ENCODE assay signal across 8 cellular contexts in genomic region chr3:128618398-128618726, GRCh38. TPM values are rescaled to one million over a fixed set of nuclear protein-coding genes. Genes with fewer than 3 reads are reported as not detected.
DNase-seq lines count a peak whose midpoint lies in the region; ATAC-seq and TF ChIP-seq lines count a peak whose summit lies in the region.

No MANE protein-coding gene starts in this region.

- 68 to 69% methylated on average over 5 of the region's 5 CpGs for WGBS in mesodermal cell (ENCODE audit: insufficient coverage in 2 of 2), 2 experiments

- H3K36me3 Mint-ChIP-seq in stimulated activated naive CD8-positive, alpha-beta T cell treated with anti-CD3 and anti-CD28 coated beads, Interleukin-15, Interleukin-2, amounts not matched to agents 100 ng/mL and 50 ng/mL, for 24 hours (ENCODE audit: low read depth), result peaks cover 50% of the 10 kb centered on the region
- peaks cover 41% of the 10 kb centered on the region for H3K36me3 Mint-ChIP-seq in brain

- peak overlapping the region; percentile 96 for H3K4me3 Mint-ChIP-seq in stimulated activated naive CD8-positive, alpha-beta T cell treated with anti-CD3 and anti-CD28 coated beads, Interleukin-15, Interleukin-2, amounts not matched to agents 100 ng/mL and 50 ng/mL, for 24 hours
- peak overlapping the region; percentile 90 to 98 (median 97) for H3K4me3 Mint-ChIP-seq in brain

- peaks cover 82% of the 10 kb centered on the region for H3K36me3 ChIP-seq in mesodermal cell (ENCODE audit: control insufficient read depth, insufficient read depth, low read length)

- peak overlapping the region; percentile 59 for H3K27ac ChIP-seq in mesodermal cell (ENCODE audit: low read depth, low read length, severe bottlenecking)

- no peak for DNase-seq in stimulated activated naive CD8-positive, alpha-beta T cell treated with anti-CD3 and anti-CD28 coated beads, Interleukin-15, Interleukin-2, amounts not matched to agents 100 U/mL and 50 U/mL, for 24 hours
- DNase-seq in stimulated activated naive CD4-positive, alpha-beta T cell (lab: John Stamatoyannopoulos, UW), result no peak
- DNase-seq in DMS79 treated with DMSO at 0.1 percent for 48 hours (lab: John Stamatoyannopoulos, UW) (no peak), UCSD-AML1 (lab: John Stamatoyannopoulos, UW; ENCODE audit: unreplicated experiment) (no peak)

- no peaks in the 10 kb centered on the region for H3K9me3 Mint-ChIP-seq in stimulated activated naive CD8-positive, alpha-beta T cell treated with anti-CD3 and anti-CD28 coated beads, Interleukin-15, Interleukin-2, amounts not matched to agents 100 ng/mL and 50 ng/mL, for 24 hours
- no peaks in the 10 kb centered on the region for H3K9me3 Mint-ChIP-seq in brain

- TF ChIP-seq CTCF in brain (conservative IDR thresholded peaks at IDR 0.05), result no peak

- ATAC-seq in stimulated activated naive CD8-positive, alpha-beta T cell treated with anti-CD3 and anti-CD28 coated beads, Interleukin-15, Interleukin-2, amounts not matched to agents 100 U/mL and 50 U/mL, for 24 hours, result no peak
- no peak for ATAC-seq in GM19023 (IDR thresholded peaks at IDR 0.05; ENCODE audit: unreplicated experiment)

- peaks cover 45% of the 10 kb centered on the region for H3K4me1 Mint-ChIP-seq in stimulated activated naive CD8-positive, alpha-beta T cell treated with anti-CD3 and anti-CD28 coated beads, Interleukin-15, Interleukin-2, amounts not matched to agents 100 ng/mL and 50 ng/mL, for 24 hours (ENCODE audit: low read depth)
- peaks cover 17% of the 10 kb centered on the region for H3K4me1 Mint-ChIP-seq in brain

- H3K9me3 ChIP-seq in mesodermal cell (ENCODE audit: control insufficient read depth, low read length), result no peaks in the 10 kb centered on the region

- peaks cover 22% of the 10 kb centered on the region for H3K4me1 ChIP-seq in mesodermal cell (ENCODE audit: control insufficient read depth, insufficient read depth, low read length, poor library complexity, severe bottlenecking)

- peak overlapping the region; percentile 52 for H3K4me3 ChIP-seq in mesodermal cell (ENCODE audit: extremely low read depth, insufficient read depth, low read length, poor library complexity, severe bottlenecking)

- H3K27ac Mint-ChIP-seq in stimulated activated naive CD8-positive, alpha-beta T cell treated with anti-CD3 and anti-CD28 coated beads, Interleukin-15, Interleukin-2, amounts not matched to agents 100 ng/mL and 50 ng/mL, for 24 hours, result peak overlapping the region; percentile 94
- H3K27ac Mint-ChIP-seq in brain, result peak overlapping the region; percentile 93 to 99 (median 97)

- no peaks in the 10 kb centered on the region for H3K27me3 Mint-ChIP-seq in stimulated activated naive CD8-positive, alpha-beta T cell treated with anti-CD3 and anti-CD28 coated beads, Interleukin-15, Interleukin-2, amounts not matched to agents 100 ng/mL and 50 ng/mL, for 24 hours
- peaks cover 3% of the 10 kb centered on the region for H3K27me3 Mint-ChIP-seq in brain

RNA-seq across cellular contexts. Expression of gene RPN1, which starts 32.3 kb away (rescaled TPM):
- 281 TPM for polyA plus RNA-seq in brain (ENCODE audit: insufficient read depth, low read depth, low replicate concordance)
- 329 TPM for polyA plus RNA-seq in mesodermal cell (2013, experiment 1 of 2)
- 277 TPM for polyA plus RNA-seq in mesodermal cell (2013, experiment 2 of 2)
